Comparison of ENCODE assay signal across 28 cellular contexts in genomic region chr2:45002661-45003210, GRCh38. TPM values are rescaled to one million over a fixed set of nuclear protein-coding genes. Genes with fewer than 3 reads are reported as not detected.
DNase-seq lines count a peak whose midpoint lies in the region; ATAC-seq and TF ChIP-seq lines count a peak whose summit lies in the region.
"Had no signal": no experiment of that assay in that cellular context is flagged by ENCODE, and none has a peak within 500 bp of the region (broad histone marks: within the 10 kb centered on the region; RNA-seq: fewer than 3 reads in every experiment).

No MANE protein-coding gene starts in this region.

- H3K9me3 ChIP-seq in osteoblast (ENCODE audit: low read depth, low read length), result no peaks in the 10 kb centered on the region
- H3K9me3 ChIP-seq: adrenal gland, body of pancreas, heart left ventricle, Peyer's patch, upper lobe of left lung had no signal

- peaks cover 35% of the 10 kb centered on the region for H3K4me1 Mint-ChIP-seq in GM23338
- H3K4me1 Mint-ChIP-seq in endothelial cell (ENCODE audit: unreplicated experiment), result peaks cover 42% of the 10 kb centered on the region

- H4K20me1 ChIP-seq in GM23338 (replicated peaks; ENCODE audit: insufficient read depth), result peaks cover 9% of the 10 kb centered on the region
- peaks cover 15% of the 10 kb centered on the region for H4K20me1 ChIP-seq in osteoblast (ENCODE audit: insufficient read depth, low read length)

- H3K9me3 Mint-ChIP-seq in GM23338 (peaks cover 6% of the 10 kb centered on the region; the same call in 2 of the 3 replicates), endothelial cell (ENCODE audit: unreplicated experiment) (no peaks in the 10 kb centered on the region)
- H3K9me3 Mint-ChIP-seq: activated CD4-positive, alpha-beta T cell treated with anti-CD3 and anti-CD28 coated beads, Interleukin-2, amount 10 ng/mL, durations not matched to agents 24 days and 14 days; activated T-cell treated with anti-CD3 and anti-CD28 coated beads, Interleukin-2, amount 50 U/mL, for 24 hours had no signal

- peak overlapping the region; percentile 17; the same call in 2 of the 3 replicates for H3K4me3 Mint-ChIP-seq in GM23338
- H3K4me3 Mint-ChIP-seq in endothelial cell (ENCODE audit: unreplicated experiment), result peak overlapping the region; percentile 49
- H3K4me3 Mint-ChIP-seq: activated CD4-positive, alpha-beta T cell treated with anti-CD3 and anti-CD28 coated beads, Interleukin-2, amount 10 ng/mL, durations not matched to agents 24 days and 14 days; activated T-cell treated with anti-CD3 and anti-CD28 coated beads, Interleukin-2, amount 50 U/mL, for 24 hours had no signal

- H3K27me3 ChIP-seq in GM23338 (ENCODE audit: insufficient read depth), result peaks cover 100% of the 10 kb centered on the region
- H3K27me3 ChIP-seq in osteoblast (ENCODE audit: insufficient read depth, low read length), result peaks cover 8% of the 10 kb centered on the region

- DNase-seq in GM23338 (ENCODE audit: low spot score) (peak; percentile 53), NCI-H146 treated with DMSO at 0.1 percent for 48 hours (lab: John Stamatoyannopoulos, UW; ENCODE audit: unreplicated experiment) (peak; percentile 54), endothelial cell (ENCODE audit: low spot score) (no peak), osteoblast (ENCODE audit: insufficient read length, low spot score, missing footprints) (peak; percentile 52), occipital lobe (lab: John Stamatoyannopoulos, UW) (no peak)
- DNase-seq in effector CD8-positive, alpha-beta T cell (lab: John Stamatoyannopoulos, UW), result no peak
- DNase-seq: activated CD4-positive, alpha-beta T cell treated with anti-CD3 and anti-CD28 coated beads, Interleukin-2, amount 10 ng/mL, durations not matched to agents 24 days and 14 days; activated naive CD4-positive, alpha-beta T cell treated with Interleukin-2 at 50 U/mL for 16 hours; activated T-cell treated with anti-CD3 and anti-CD28 coated beads, Interleukin-2, amount 50 U/mL, for 24 hours; adrenal gland; body of pancreas; foreskin fibroblast; GM23248; heart left ventricle; NCI-H187; NCI-H526 treated with DMSO at 0.1 percent for 48 hours; Peyer's patch; right cardiac atrium; SHP77 treated with DMSO at 0.1 percent for 48 hours; stimulated activated CD4-positive, alpha-beta T cell treated with anti-CD3 and anti-CD28 coated beads, Interleukin-2, amount 100 ng/mL, for 48 hours; substantia nigra; T-helper 9 cell had no signal

- no peaks in the 10 kb centered on the region for H3K79me2 ChIP-seq in GM23338 (replicated peaks; ENCODE audit: insufficient read depth)
- peaks cover 23% of the 10 kb centered on the region for H3K79me2 ChIP-seq in osteoblast (ENCODE audit: insufficient read depth, low read length)

- TF ChIP-seq CTCF in GM23338 (conservative IDR thresholded peaks at IDR 0.05; ENCODE audit: low read depth in 2 of 2), result peak; percentile 38 to 44
- TF ChIP-seq CTCF in endothelial cell (IDR thresholded peaks at IDR 0.05; ENCODE audit: unreplicated experiment), result no peak
- no peak for TF ChIP-seq CTCF in osteoblast (IDR thresholded peaks at IDR 0.05; ENCODE audit: extremely low read depth, low read depth, low read length)

- no peak overlapping the region for H3K27ac Mint-ChIP-seq in GM23338
- peak overlapping the region; percentile 80 for H3K27ac Mint-ChIP-seq in endothelial cell (ENCODE audit: unreplicated experiment)
- H3K27ac Mint-ChIP-seq: activated CD4-positive, alpha-beta T cell treated with anti-CD3 and anti-CD28 coated beads, Interleukin-2, amount 10 ng/mL, durations not matched to agents 24 days and 14 days; activated T-cell treated with anti-CD3 and anti-CD28 coated beads, Interleukin-2, amount 50 U/mL, for 24 hours had no signal

- ATAC-seq in GM23338 (no peak), GM21717 (IDR thresholded peaks at IDR 0.05; ENCODE audit: unreplicated experiment) (no peak)
- ATAC-seq: body of pancreas, GM12878, heart left ventricle, right cardiac atrium had no signal

- no peak overlapping the region for H3K4me2 ChIP-seq in GM23338
- H3K4me2 ChIP-seq in osteoblast (ENCODE audit: insufficient read depth, low read length), result no peak overlapping the region

- H3K4me1 ChIP-seq in GM23338 (ENCODE audit: insufficient read depth) (peaks cover 37% of the 10 kb centered on the region), osteoblast (ENCODE audit: insufficient read depth, low read length) (peaks cover 9% of the 10 kb centered on the region)

- H3K27ac ChIP-seq in GM23338 (ENCODE audit: low read depth), result no peak overlapping the region
- no peak overlapping the region for H3K27ac ChIP-seq in osteoblast (ENCODE audit: low read depth, low read length)
- H3K27ac ChIP-seq: adrenal gland; BLaER1 treated with 17β-estradiol and CSF1 and Interleukin-3, amounts not matched to agents 10 nM and 100 nM; body of pancreas; GM23248; Peyer's patch; upper lobe of left lung; VCaP had no signal

- 0 out of 2 replicates have a peak, but pooled peaks cover 4% of the 10 kb centered on the region for H3K9me2 ChIP-seq in GM23338 (ENCODE audit: insufficient read depth)

- H2AFZ ChIP-seq in GM23338, result no peak overlapping the region
- H2AFZ ChIP-seq in osteoblast (ENCODE audit: low read length), result no peak overlapping the region
- H2AFZ ChIP-seq: GM23248 had no signal

- H3F3A ChIP-seq in GM23338 (replicated peaks; ENCODE audit: low read depth), result peaks cover 25% of the 10 kb centered on the region; the same call in 1 of the 2 replicates

- H3K4me3 ChIP-seq in GM23338 (no peak overlapping the region), osteoblast (ENCODE audit: insufficient read depth, low read length) (no peak overlapping the region)
- H3K4me3 ChIP-seq: adrenal gland, body of pancreas, GM12878, GM23248, heart left ventricle, Peyer's patch, upper lobe of left lung had no signal

- H3K36me3 Mint-ChIP-seq in GM23338 (ENCODE audit: low read depth), result peaks cover 3% of the 10 kb centered on the region; the same call in 1 of the 3 replicates
- H3K36me3 Mint-ChIP-seq in endothelial cell (ENCODE audit: low read depth, unreplicated experiment), result no peaks in the 10 kb centered on the region

- H3K36me3 ChIP-seq in GM23338 (ENCODE audit: insufficient read depth) (no peaks in the 10 kb centered on the region), osteoblast (ENCODE audit: insufficient read depth, low read length) (peaks cover 4% of the 10 kb centered on the region)
- H3K36me3 ChIP-seq: adrenal gland; BLaER1 treated with 17β-estradiol and CSF1 and Interleukin-3, amounts not matched to agents 10 nM and 100 nM; heart left ventricle; Peyer's patch; upper lobe of left lung had no signal

- H3K27me3 Mint-ChIP-seq in GM23338 (ENCODE audit: insufficient read depth, low read depth, poor library complexity), result peaks cover 100% of the 10 kb centered on the region
- peaks cover 36% of the 10 kb centered on the region for H3K27me3 Mint-ChIP-seq in endothelial cell (ENCODE audit: unreplicated experiment)

TF ChIP-seq in GM23338, 12 proteins besides CTCF, POLR2A, EP300 and RAD21 (continues in another document):
- TF ChIP-seq EZH2phosphoT487 (IDR thresholded peaks at IDR 0.05; ENCODE audit: unreplicated experiment), result no peak
- no peak for TF ChIP-seq ETS1 (IDR thresholded peaks at IDR 0.05)
- TF ChIP-seq CREB1 (CRISPR knock-in tag; IDR thresholded peaks at IDR 0.05; ENCODE audit: low read depth), result no peak
- TF ChIP-seq JUNB (IDR thresholded peaks at IDR 0.05; ENCODE audit: unreplicated experiment), result no peak

RNA-seq across cellular contexts. Expression of gene SIX2, which starts 6.5 kb away (rescaled TPM):
- 0.31 and 0.87 TPM in 2 replicates for total RNA-seq in GM23338 (2014; rRNA removed; shearing (Covaris generic))
- 1.1 and 1.3 TPM in 2 replicates for polyA plus RNA-seq in GM23338 (2016; fragmentation: Nextera tagmentation; extraction: Ambion mirVana)
- 2.0 TPM for total RNA-seq in endothelial cell (ENCODE audit: unreplicated experiment)
- total RNA-seq in osteoblast, result 14.8 and 15.9 TPM in 2 replicates
- total RNA-seq in occipital lobe, result 0.16 TPM
- total RNA-seq: activated CD4-positive, alpha-beta T cell treated with anti-CD3 and anti-CD28 coated beads, Interleukin-2, amount 10 ng/mL, durations not matched to agents 24 days and 14 days; GM12878; GM23248; Peyer's patch had no signal
- polyA plus RNA-seq: AG04450, GM12878 had no signal

Comparison
In these comparisons a context has a peak if more than half of its experiments do, and no peak if none do; other contexts are left out.
1. DNase-seq: peak in GM23338 (single experiment), NCI-H146 treated with DMSO at 0.1 percent for 48 hours (single experiment) and osteoblast (single experiment); none in endothelial cell (single experiment), occipital lobe (single experiment) and effector CD8-positive, alpha-beta T cell (single experiment).
2. CTCF ChIP-seq: peak in GM23338 (2 of 2); none in endothelial cell (single experiment) and osteoblast (single experiment).